Comparison of ENCODE assay signal across 8 cellular contexts in the genomic region with DNA sequence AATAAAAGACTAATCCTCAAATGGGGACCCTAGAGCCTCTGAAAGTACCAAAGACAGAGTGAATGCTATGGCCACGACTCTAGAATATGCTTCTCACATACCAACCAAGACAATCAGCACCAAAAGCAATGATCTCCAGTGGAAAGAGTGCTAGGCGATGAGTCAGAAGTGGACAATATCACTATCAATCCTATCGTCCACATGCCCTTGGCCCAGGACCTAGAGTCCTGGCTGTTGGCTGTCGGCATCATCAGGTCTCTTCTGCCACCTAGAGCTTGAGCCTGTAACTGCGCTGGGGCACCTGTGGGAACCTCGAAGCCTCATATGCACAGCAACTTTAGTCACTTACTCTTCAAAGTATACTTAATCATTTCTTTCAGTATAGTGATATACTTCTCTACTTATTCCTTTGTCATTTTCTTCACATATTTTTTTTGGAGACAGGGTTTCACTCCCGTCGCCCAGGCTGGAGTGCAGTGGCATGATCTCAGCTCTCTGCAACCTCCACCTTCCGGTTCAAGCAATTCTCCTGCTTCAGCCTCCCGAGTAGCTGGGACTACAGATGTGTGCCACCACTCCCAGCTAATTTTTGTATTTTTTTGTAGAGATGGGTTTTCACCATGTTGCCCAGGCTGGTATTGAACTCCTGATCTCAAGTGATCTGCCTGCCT. TPM values are rescaled to one million over a fixed set of nuclear protein-coding genes. Genes with fewer than 3 reads are reported as not detected.
DNase-seq lines count a peak whose midpoint lies in the region; ATAC-seq and TF ChIP-seq lines count a peak whose summit lies in the region.

No MANE protein-coding gene starts in this region.

- no peak for TF ChIP-seq POLR2A in prostate gland (IDR thresholded peaks at IDR 0.05)

- no peaks in the 10 kb centered on the region for H3K27me3 ChIP-seq in prostate gland (replicated peaks; ENCODE audit: insufficient read depth)

- no peak overlapping the region for H3K4me3 Mint-ChIP-seq in activated T-helper 2 cell treated with anti-CD3 and anti-CD28 coated beads, Interferon-gamma antibody, Interleukin-2, Interleukin-4, amounts not matched to agents 10 μg/mL and 5 μg/mL and 100 μg/mL, durations not matched to agents 14 hours and 24 hours and 36 hours (ENCODE audit: low read depth)

- no peaks in the 10 kb centered on the region for H3K9me3 ChIP-seq in prostate gland

- no peak overlapping the region for H3K4me3 ChIP-seq in prostate gland

- H3K36me3 Mint-ChIP-seq in activated T-helper 2 cell treated with anti-CD3 and anti-CD28 coated beads, Interferon-gamma antibody, Interleukin-2, Interleukin-4, amounts not matched to agents 10 μg/mL and 5 μg/mL and 100 μg/mL, durations not matched to agents 14 hours and 24 hours and 36 hours (ENCODE audit: low read depth), result peaks cover 50% of the 10 kb centered on the region

- no peak overlapping the region for H3K27ac ChIP-seq in prostate gland

- H3K27me3 Mint-ChIP-seq in activated T-helper 2 cell treated with anti-CD3 and anti-CD28 coated beads, Interferon-gamma antibody, Interleukin-2, Interleukin-4, amounts not matched to agents 10 μg/mL and 5 μg/mL and 100 μg/mL, durations not matched to agents 14 hours and 24 hours and 36 hours (ENCODE audit: low read depth), result no peaks in the 10 kb centered on the region

- peaks cover 17% of the 10 kb centered on the region for H3K4me1 Mint-ChIP-seq in activated T-helper 2 cell treated with anti-CD3 and anti-CD28 coated beads, Interferon-gamma antibody, Interleukin-2, Interleukin-4, amounts not matched to agents 10 μg/mL and 5 μg/mL and 100 μg/mL, durations not matched to agents 14 hours and 24 hours and 36 hours (ENCODE audit: low read depth)

- H3K9me3 Mint-ChIP-seq in activated T-helper 2 cell treated with anti-CD3 and anti-CD28 coated beads, Interferon-gamma antibody, Interleukin-2, Interleukin-4, amounts not matched to agents 10 μg/mL and 5 μg/mL and 100 μg/mL, durations not matched to agents 14 hours and 24 hours and 36 hours, result no peaks in the 10 kb centered on the region

- no peaks in the 10 kb centered on the region for H3K4me1 ChIP-seq in prostate gland (replicated peaks)

- H3K36me3 ChIP-seq in prostate gland, result no peaks in the 10 kb centered on the region

- peak overlapping the region; percentile 35 for H3K27ac Mint-ChIP-seq in activated T-helper 2 cell treated with anti-CD3 and anti-CD28 coated beads, Interferon-gamma antibody, Interleukin-2, Interleukin-4, amounts not matched to agents 10 μg/mL and 5 μg/mL and 100 μg/mL, durations not matched to agents 14 hours and 24 hours and 36 hours

- peak; percentile 76 for ATAC-seq in Right ventricle myocardium inferior
- no peak for ATAC-seq in GM21360 (IDR thresholded peaks at IDR 0.05; ENCODE audit: unreplicated experiment)
- ATAC-seq in GM18909 (IDR thresholded peaks at IDR 0.05; ENCODE audit: poor library complexity, unreplicated experiment), result no peak

- 77% methylated on average over 10 of the region's 10 CpGs for WGBS in prostate gland

- DNase-seq in Right ventricle myocardium inferior (ENCODE audit: missing footprints) (peak; percentile 64), cardiac septum (ENCODE audit: low spot score) (no peak), NCI-H82 treated with DMSO at 0.1 percent for 48 hours (lab: John Stamatoyannopoulos, UW; ENCODE audit: unreplicated experiment) (peak; percentile 5), globus pallidus (ENCODE audit: low spot score) (peak; percentile 23), prostate gland (ENCODE audit: low spot score) (peak; percentile 27)
- DNase-seq in activated T-helper 2 cell treated with anti-CD3 and anti-CD28 coated beads, Interferon-gamma antibody, Interleukin-2, Interleukin-4, amounts not matched to agents 10 μg/mL and 5 μg/mL and 100 μg/mL, durations not matched to agents 14 hours and 24 hours and 36 hours (ENCODE audit: low spot score), result peak; percentile 30

- intact Hi-C loops in Right ventricle myocardium inferior (cut with DNase I) (loop anchor here (5.0 kb wide), 2 partner anchors 213 to 538 kb away; a partner anchor contains a TSS), cardiac septum (cut with DNase I) (loop anchor here (5.0 kb wide), 2 partner anchors 208 to 223 kb away; no protein-coding TSS in a partner anchor), prostate gland (cut with DNase I) (loop anchor here (5.0 to 10.0 kb wide), 2 partner anchors 215 to 533 kb away; a partner anchor contains a TSS)
- intact Hi-C loops in activated T-helper 2 cell treated with anti-CD3 and anti-CD28 coated beads, Interferon-gamma antibody, Interleukin-2, Interleukin-4, amounts not matched to agents 10 μg/mL and 5 μg/mL and 100 μg/mL, durations not matched to agents 14 hours and 24 hours and 36 hours (cut with micrococcal nuclease), result loop anchor here (10.0 kb wide), 2 partner anchors 125 to 355 kb away; a partner anchor contains a TSS

- TF ChIP-seq CTCF in prostate gland (IDR thresholded peaks at IDR 0.05), result peak in 3 of 4 experiments; percentile 46 to 61 (median 59)

RNA-seq across cellular contexts. Expression of a gene that starts 29.7 kb away (rescaled TPM):
- 17.5 TPM for total RNA-seq in Right ventricle myocardium inferior
- 18.5 TPM for total RNA-seq in cardiac septum
- 36.7 and 37.5 TPM in 2 replicates for total RNA-seq in activated T-helper 2 cell treated with anti-CD3 and anti-CD28 coated beads, Interferon-gamma antibody, Interleukin-2, Interleukin-4, amounts not matched to agents 10 μg/mL and 5 μg/mL and 100 μg/mL, durations not matched to agents 14 hours and 24 hours and 36 hours
- 10 to 100 TPM; 22.3 to 22.6 TPM for total RNA-seq in prostate gland
